Comparison of ENCODE assay signal across 8 cellular contexts in the genomic region with DNA sequence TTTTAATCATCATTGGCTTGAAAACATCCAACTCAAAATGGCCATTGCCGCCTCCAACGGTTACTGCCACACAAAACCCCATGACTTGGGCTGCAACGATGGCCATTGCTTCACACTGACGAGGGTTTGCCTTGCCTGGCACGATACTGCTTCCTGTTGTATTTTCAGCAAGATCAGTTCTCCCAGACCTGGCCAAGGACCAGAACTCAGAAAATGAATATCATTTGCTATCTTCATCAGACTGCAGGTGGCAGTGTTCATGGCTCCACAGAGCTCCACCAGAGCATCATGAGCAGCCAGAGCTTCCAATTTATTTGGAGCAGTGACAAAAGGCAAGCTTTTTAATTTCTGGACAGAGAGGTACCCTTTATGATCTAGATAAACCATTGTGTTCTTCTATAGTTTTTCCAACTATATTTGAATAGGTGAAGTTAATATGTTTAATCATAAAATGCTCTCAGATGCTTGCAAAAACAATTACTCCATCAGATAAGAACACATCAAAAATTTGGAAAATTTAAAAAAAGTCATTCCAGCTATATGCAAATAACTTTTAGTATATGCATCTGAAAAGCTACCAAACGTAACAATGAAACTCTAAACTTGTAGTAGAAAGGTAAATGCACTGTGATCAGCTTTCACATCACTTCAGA. TPM values are rescaled to one million over a fixed set of nuclear protein-coding genes. Genes with fewer than 3 reads are reported as not detected.
A peak's percentile ranks its signal among the peaks of the same experiment; 100 is the strongest.
DNase-seq lines count a peak whose midpoint lies in the region; ATAC-seq and TF ChIP-seq lines count a peak whose summit lies in the region.

No MANE protein-coding gene starts in this region.

- TF ChIP-seq CTCF in A673 (conservative IDR thresholded peaks at IDR 0.05; ENCODE audit: low read depth, low read length) (peak; percentile 80), GM10248 (IDR thresholded peaks at IDR 0.05; ENCODE audit: control extremely low read depth, extremely low read depth, low read depth, missing control alignments) (peak; percentile 51)

- CTCF ChIA-PET in A673 (lab: Charles Lee), result interaction anchor here (0.6 to 1.0 kb wide), 4 partner anchors 8 to 1975 kb away, joined by 3 to 7 read pairs (median 4); no protein-coding TSS in a partner anchor
- CTCF ChIA-PET in GM10248 (lab: Yijun Ruan, JAX), result interaction anchor here (0.7 to 5.3 kb wide), 24 partner anchors 9 to 494 kb away, joined by 3 to 34 read pairs (median 4); a partner anchor contains a TSS

- POLR2A ChIA-PET in A673 (lab: Charles Lee; ENCODE audit: low non-redundant PET), result no interaction called here
- POLR2A ChIA-PET in GM10248 (lab: Yijun Ruan, JAX), result no interaction called here

- H3K27ac Mint-ChIP-seq in natural killer cell treated with Interleukin-12 subunit alpha and Interleukin-12 subunit beta and Interleukin-15 and Interleukin-18, amount 100 ng/mL, for 72 hours, result peak overlapping the region in 1 of 2 donors; percentile 40

- H3K27me3 ChIP-seq in A673 (replicated peaks; ENCODE audit: insufficient read depth, low read depth, low read length, poor library complexity), result no peaks in the 10 kb centered on the region

- ATAC-seq in HG02623 (IDR thresholded peaks at IDR 0.05; ENCODE audit: unreplicated experiment), result peak; percentile 60
- ATAC-seq in natural killer cell treated with Interleukin-12 subunit alpha and Interleukin-12 subunit beta and Interleukin-15 and Interleukin-18, amount 100 ng/mL, for 72 hours, result peak; percentile 65 to 72
- ATAC-seq in HG02970 (IDR thresholded peaks at IDR 0.05; ENCODE audit: low FRiP score, unreplicated experiment), result no peak

- no peaks in the 10 kb centered on the region for H3K36me3 ChIP-seq in A673 (ENCODE audit: insufficient read depth, low read length, poor library complexity, severe bottlenecking)

- H3K4me3 ChIP-seq in A673 (ENCODE audit: low read depth, low read length, poor library complexity, severe bottlenecking), result no peak overlapping the region

- peaks cover 12 to 23% of the 10 kb centered on the region in 2 donors for H3K4me1 Mint-ChIP-seq in natural killer cell treated with Interleukin-12 subunit alpha and Interleukin-12 subunit beta and Interleukin-15 and Interleukin-18, amount 100 ng/mL, for 72 hours (ENCODE audit: low read depth in 2 of 2)

- H3K4me1 ChIP-seq in A673 (ENCODE audit: insufficient read depth, low read length, poor library complexity, severe bottlenecking), result no peaks in the 10 kb centered on the region

- H3K27ac ChIP-seq in A673 (ENCODE audit: low read depth, low read length, poor library complexity, severe bottlenecking), result no peak overlapping the region

- peak overlapping the region; percentile 49 for H3K4me3 Mint-ChIP-seq in natural killer cell treated with Interleukin-12 subunit alpha and Interleukin-12 subunit beta and Interleukin-15 and Interleukin-18, amount 100 ng/mL, for 72 hours

- peak; percentile 81 for DNase-seq in A673 (ENCODE audit: low spot score)
- peak; percentile 33 for DNase-seq in GM10248 (ENCODE audit: extremely low spot score)
- DNase-seq in NCI-H1694 treated with DMSO at 0.1 percent for 48 hours (lab: John Stamatoyannopoulos, UW), result peak; percentile 81
- DNase-seq in UCSD-AML1 (lab: John Stamatoyannopoulos, UW; ENCODE audit: unreplicated experiment), result peak; percentile 20
- peak; percentile 96 for DNase-seq in fibroblast of gingiva (ENCODE audit: low read depth)
- DNase-seq in natural killer cell treated with Interleukin-12 subunit alpha and Interleukin-12 subunit beta and Interleukin-15 and Interleukin-18, amount 100 ng/mL, for 72 hours (ENCODE audit: low spot score), result no peak

- no peaks in the 10 kb centered on the region for H3K9me3 Mint-ChIP-seq in natural killer cell treated with Interleukin-12 subunit alpha and Interleukin-12 subunit beta and Interleukin-15 and Interleukin-18, amount 100 ng/mL, for 72 hours

- H3K27me3 Mint-ChIP-seq in natural killer cell treated with Interleukin-12 subunit alpha and Interleukin-12 subunit beta and Interleukin-15 and Interleukin-18, amount 100 ng/mL, for 72 hours, result no peaks in the 10 kb centered on the region

- intact Hi-C loops in A673 (cut with micrococcal nuclease; ENCODE audit: unreplicated experiment), result loop anchor here (2.0 to 5.0 kb wide), 2 partner anchors 455 to 467 kb away; no protein-coding TSS in a partner anchor

- H3K36me3 Mint-ChIP-seq in natural killer cell treated with Interleukin-12 subunit alpha and Interleukin-12 subunit beta and Interleukin-15 and Interleukin-18, amount 100 ng/mL, for 72 hours, result peaks cover 4% of the 10 kb centered on the region

- BruUV-seq in A673 (replicated peaks; lab: Mats Ljungman, UMichigan), result no TSS peak

- no peaks in the 10 kb centered on the region for H3K9me3 ChIP-seq in A673 (ENCODE audit: low read depth, low read length, poor library complexity, severe bottlenecking)

RNA-seq across cellular contexts. Expression of a gene that starts 10.4 kb away (rescaled TPM):
- total RNA-seq in A673 (2021), result 11.8 and 13.9 TPM in 2 replicates
- 1 to 10 TPM; 5.1 to 5.8 TPM for total RNA-seq in natural killer cell treated with Interleukin-12 subunit alpha and Interleukin-12 subunit beta and Interleukin-15 and Interleukin-18, amount 100 ng/mL, for 72 hours

RNA-seq across cellular contexts. Expression of a gene that starts 13.0 kb away (rescaled TPM):
- total RNA-seq in A673 (2021), result 0.28 and 0.31 TPM in 2 replicates
- total RNA-seq in natural killer cell treated with Interleukin-12 subunit alpha and Interleukin-12 subunit beta and Interleukin-15 and Interleukin-18, amount 100 ng/mL, for 72 hours, result under 1 TPM in 1 of 2 donors, not detected in 1; 0.56 TPM

RNA-seq across cellular contexts. Expression of a gene that starts 45.6 kb away (rescaled TPM):
- 1.6 TPM in 2 replicates for total RNA-seq in A673 (2021)
- total RNA-seq in natural killer cell treated with Interleukin-12 subunit alpha and Interleukin-12 subunit beta and Interleukin-15 and Interleukin-18, amount 100 ng/mL, for 72 hours, result 1 to 10 TPM; 3.2 to 4.6 TPM
